In the genomic region with DNA sequence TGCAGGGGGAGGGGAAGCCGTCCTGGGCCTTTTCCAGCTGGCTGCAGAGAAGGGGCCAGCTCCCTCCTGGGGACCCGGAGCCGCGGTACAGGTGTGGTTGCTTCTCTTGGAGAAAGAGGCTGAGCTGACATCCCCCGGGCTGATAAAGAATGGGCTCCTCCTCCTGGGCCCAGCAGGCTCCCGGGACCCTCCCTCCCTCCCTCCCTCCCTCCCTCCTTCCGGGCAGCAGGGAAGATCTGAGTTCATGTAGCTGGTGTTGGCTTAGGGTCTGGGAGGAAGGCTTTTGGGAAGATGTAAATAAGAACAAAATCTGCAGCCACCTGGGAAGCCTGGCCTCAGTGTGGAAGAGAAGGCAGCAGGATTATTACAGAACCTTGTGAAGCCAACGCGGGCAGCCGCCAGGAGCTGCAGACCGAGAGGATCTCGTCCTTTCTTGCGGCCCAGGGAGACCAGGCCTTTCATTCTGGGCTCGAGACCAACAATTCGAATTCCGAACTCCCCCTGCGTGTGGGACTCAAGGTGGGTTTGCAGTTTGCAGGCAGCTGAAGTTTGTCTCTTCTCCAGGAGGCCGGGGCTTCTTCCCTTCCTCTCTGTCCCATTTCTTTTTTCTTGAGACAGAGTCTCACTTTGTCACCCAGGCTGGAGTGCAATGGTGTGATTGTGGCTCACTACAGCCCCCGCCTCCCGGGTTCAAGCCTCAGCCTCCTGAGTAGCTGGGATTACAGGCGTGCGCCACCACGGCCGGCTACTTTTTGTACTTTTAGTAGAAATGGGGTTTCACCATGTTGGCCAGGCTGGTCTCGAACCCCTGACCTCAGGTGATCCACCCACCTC, we compare ENCODE assay signal across 8 cellular contexts. TPM values are rescaled to one million over a fixed set of nuclear protein-coding genes. Genes with fewer than 3 reads are reported as not detected.
A peak's percentile ranks its signal among the peaks of the same experiment; 100 is the strongest.
DNase-seq lines count a peak whose midpoint lies in the region; ATAC-seq and TF ChIP-seq lines count a peak whose summit lies in the region.

PLCXD1 (plus strand) TSS at position 216 of the 834 bp plus-strand sequence. CDS start 2,807 bp downstream, outside the sequence.

- peaks cover 24% of the 10 kb centered on the region for H3K36me3 ChIP-seq in OCI-LY3 (replicated peaks; ENCODE audit: low read depth, low read length)

- in situ Hi-C loops in endometrial microvascular endothelial cells (cut with HindIII; ENCODE audit: inconsistent ontology term, low pct_unique_long_range_greater_than_20kb, low sequenced_read_pairs) = no loop called here

- peaks cover 15% of the 10 kb centered on the region for H3K27me3 Mint-ChIP-seq in mesothelial cell of epicardium (ENCODE audit: low read depth)

- H3K4me2 ChIP-seq in OCI-LY3 (ENCODE audit: low read length) = peak within 1 kb of the TSS; percentile 74

- TF ChIP-seq POLR2A in GM18505 (IDR thresholded peaks at IDR 0.05; ENCODE audit: borderline replicate concordance, extremely low read depth, insufficient read depth, insufficient read length) = peak; percentile 36

- peaks cover 31% of the 10 kb centered on the region for H3K4me1 Mint-ChIP-seq in mesothelial cell of epicardium

- H3K27ac Mint-ChIP-seq in mesothelial cell of epicardium = peak within 1 kb of the TSS; percentile 84

- peak within 1 kb of the TSS; percentile 75 for H3K4me3 Mint-ChIP-seq in mesothelial cell of epicardium

- H3K9me3 ChIP-seq in OCI-LY3 (ENCODE audit: insufficient read depth, low read length) = no peaks in the 10 kb centered on the region

- peaks cover 12% of the 10 kb centered on the region for H3K36me3 Mint-ChIP-seq in mesothelial cell of epicardium

- peak within 1 kb of the TSS; percentile 77 for H2AFZ ChIP-seq in OCI-LY3 (ENCODE audit: low read depth, low read length)

- H3K4me3 ChIP-seq in OCI-LY3 (ENCODE audit: low read length) = peak within 1 kb of the TSS; percentile 92

- ATAC-seq in GM18505 (IDR thresholded peaks at IDR 0.05; ENCODE audit: unreplicated experiment) = no peak
- ATAC-seq in HG02642 (IDR thresholded peaks at IDR 0.05; ENCODE audit: poor library complexity, unreplicated experiment) = no peak

- H3K4me1 ChIP-seq in OCI-LY3 (ENCODE audit: low read length) = peaks cover 26% of the 10 kb centered on the region

- H3K79me2 ChIP-seq in OCI-LY3 (ENCODE audit: low read length) = peaks cover 42% of the 10 kb centered on the region

- DNase-seq in mesothelial cell of epicardium (ENCODE audit: low spot score in 2 of 2, unreplicated experiment in 2 of 2) (peak in 1 of 2 experiments; percentile 69), NCI-H128 (lab: John Stamatoyannopoulos, UW; ENCODE audit: unreplicated experiment) (no peak), NCI-H2227 (lab: John Stamatoyannopoulos, UW; ENCODE audit: unreplicated experiment) (no peak), NCI-H345 treated with DMSO at 0.1 percent for 48 hours (lab: John Stamatoyannopoulos, UW; ENCODE audit: unreplicated experiment) (no peak)

- peaks cover 17% of the 10 kb centered on the region for H4K20me1 ChIP-seq in OCI-LY3 (ENCODE audit: insufficient read depth, low read length)

- peaks cover 4% of the 10 kb centered on the region; the same call in 1 of the 2 replicates for H3K27me3 ChIP-seq in OCI-LY3 (ENCODE audit: low read depth, low read length)

- peak within 1 kb of the TSS; percentile 90 for H3K27ac ChIP-seq in OCI-LY3 (ENCODE audit: low read length)

- H3K9ac ChIP-seq in OCI-LY3 (ENCODE audit: low read length) = peak within 1 kb of the TSS; percentile 80

- no peaks in the 10 kb centered on the region for H3K9me3 Mint-ChIP-seq in mesothelial cell of epicardium

- TF ChIP-seq CTCF in OCI-LY3 (IDR thresholded peaks at IDR 0.05; ENCODE audit: low read depth, low read length) (no peak), mesothelial cell of epicardium (IDR thresholded peaks at IDR 0.05; ENCODE audit: unreplicated experiment) (no peak)

RNA-seq across cellular contexts. Expression of gene PLCXD1, which starts in this region (rescaled TPM):
- total RNA-seq in endometrial microvascular endothelial cells (ENCODE audit: inconsistent ontology term) (12.2 TPM), mesothelial cell of epicardium (34.6 to 37.4 TPM (median 35.0 TPM) in 3 replicates)
